In the genomic region with DNA sequence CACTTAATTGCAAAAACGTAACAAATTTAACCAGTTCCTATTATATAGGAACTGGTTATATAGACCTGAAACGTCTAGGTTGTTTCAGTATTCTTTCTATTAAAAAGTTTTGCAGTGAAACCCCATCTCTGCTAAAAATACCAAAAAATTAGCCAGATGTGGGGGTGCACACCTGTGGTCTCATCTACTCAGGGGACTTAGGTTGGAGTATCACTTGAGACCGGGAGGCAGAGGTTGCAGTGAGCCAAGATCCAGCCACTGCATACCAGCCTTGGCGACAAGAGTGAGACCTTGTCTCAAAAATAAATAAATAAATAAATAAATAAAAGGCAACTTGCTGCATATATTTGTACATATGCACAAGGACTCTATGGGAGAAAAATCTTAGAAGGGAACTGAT, we compare ENCODE assay signal across 6 cellular contexts.
"Had no signal": no experiment of that assay in that cellular context is flagged by ENCODE, and none has a peak within 500 bp of the region (broad histone marks: within the 10 kb centered on the region; RNA-seq: fewer than 3 reads in every experiment).

No MANE protein-coding gene starts in this region.

- DNase-seq: IMR-90, KBM-7, KG1 had no signal

- ATAC-seq: HepG2, K562 had no signal

- H3K27ac ChIP-seq: HL-60 had no signal

- H3K4me3 ChIP-seq: K562 had no signal
